ENCODE assay signal across 14 cellular contexts in genomic region chr9:14373319-14373632, GRCh38. TPM values are rescaled to one million over a fixed set of nuclear protein-coding genes. Genes with fewer than 3 reads are reported as not detected.
A peak's percentile ranks its signal among the peaks of the same experiment; 100 is the strongest.
DNase-seq lines count a peak whose midpoint lies in the region; ATAC-seq and TF ChIP-seq lines count a peak whose summit lies in the region.
"Had no signal": no experiment of that assay in that cellular context is flagged by ENCODE, and none has a peak within 500 bp of the region (broad histone marks: within the 10 kb centered on the region; RNA-seq: fewer than 3 reads in every experiment).

No MANE protein-coding gene starts in this region.

- in situ Hi-C loops in GM23248 (cut with MboI) = loop anchor here (10.0 kb wide), 1 partner anchor 168 kb away; no protein-coding TSS in a partner anchor

- no peaks in the 10 kb centered on the region for H3K27me3 Mint-ChIP-seq in osteocyte (ENCODE audit: unreplicated experiment)

- TF ChIP-seq CTCF in fibroblast of pulmonary artery (IDR thresholded peaks at IDR 0.05; ENCODE audit: low read length, missing control alignments) (no peak), osteocyte (IDR thresholded peaks at IDR 0.05) (no peak)

- H3K4me1 ChIP-seq in GM23248 (ENCODE audit: insufficient read depth) = peaks cover 17% of the 10 kb centered on the region
- H3K4me1 ChIP-seq: testis had no signal

- no peaks in the 10 kb centered on the region for H3K79me2 ChIP-seq in GM23248 (ENCODE audit: insufficient read depth)

- H2AFZ ChIP-seq in GM23248 = no peak overlapping the region

- no peak overlapping the region for H3K27ac ChIP-seq in GM23248
- H3K27ac ChIP-seq: dorsolateral prefrontal cortex, testis, VCaP had no signal

- H3K4me3 Mint-ChIP-seq in osteocyte (ENCODE audit: unreplicated experiment) = no peak overlapping the region

- peaks cover 29% of the 10 kb centered on the region for H3K4me1 Mint-ChIP-seq in osteocyte (ENCODE audit: unreplicated experiment)

- peak overlapping the region; percentile 69 for H3K4me2 ChIP-seq in GM23248 (ENCODE audit: unreplicated experiment)

- peaks cover 25% of the 10 kb centered on the region for H3K27me3 ChIP-seq in GM23248 (replicated peaks; ENCODE audit: insufficient read depth)
- H3K27me3 ChIP-seq: dorsolateral prefrontal cortex, testis had no signal

- H3K9me3 ChIP-seq in GM23248 (ENCODE audit: low read depth) = no peaks in the 10 kb centered on the region
- H3K9me3 ChIP-seq: testis had no signal

- H4K20me1 ChIP-seq in GM23248 (ENCODE audit: insufficient read depth) = no peaks in the 10 kb centered on the region

- H3K4me3 ChIP-seq in GM23248 (no peak overlapping the region), fibroblast of pulmonary artery (replicated peaks; ENCODE audit: low read depth, low read length) (no peak overlapping the region)
- H3K4me3 ChIP-seq: dorsolateral prefrontal cortex, testis had no signal

- no peaks in the 10 kb centered on the region for H3K36me3 Mint-ChIP-seq in osteocyte (ENCODE audit: unreplicated experiment)

- no peaks in the 10 kb centered on the region for H3K36me3 ChIP-seq in GM23248 (ENCODE audit: low read depth)

- H3K9me2 ChIP-seq in GM23248 (ENCODE audit: insufficient read depth) = no peaks in the 10 kb centered on the region

- no peaks in the 10 kb centered on the region for H3K9me3 Mint-ChIP-seq in osteocyte (ENCODE audit: unreplicated experiment)

- H3K9ac ChIP-seq in GM23248 = no peak overlapping the region

- DNase-seq in GM23248 = no peak
- DNase-seq in amniotic epithelial cell (ENCODE audit: low read depth) = peak; percentile 17
- peak; percentile 31 for DNase-seq in fibroblast of pulmonary artery (ENCODE audit: low read depth)
- no peak for DNase-seq in osteocyte (ENCODE audit: extremely low spot score, unreplicated experiment)
- DNase-seq in central memory CD4-positive, alpha-beta T cell = no peak
- no peak for DNase-seq in stimulated activated CD4-positive, alpha-beta T cell treated with anti-CD3 and anti-CD28 coated beads, Interleukin-4, amount 100 ng/mL, for 1 hour
- DNase-seq: activated effector memory CD4-positive, alpha-beta T cell treated with Interleukin-2 at 50 U/mL for 16 hours; aorta; dorsolateral prefrontal cortex; GDM1; testis had no signal

- ATAC-seq in GM18873 (IDR thresholded peaks at IDR 0.05; ENCODE audit: low FRiP score, unreplicated experiment) (no peak), GM18858 (IDR thresholded peaks at IDR 0.05; ENCODE audit: unreplicated experiment) (no peak)

- H3K27ac Mint-ChIP-seq in osteocyte (ENCODE audit: unreplicated experiment) = peak overlapping the region; percentile 86

- H3F3A ChIP-seq in GM23248 (ENCODE audit: insufficient read depth) = peaks cover 25% of the 10 kb centered on the region

RNA-seq across cellular contexts. Expression of gene NFIB, which starts 59.3 kb away (rescaled TPM):
- 3.4 and 5.3 TPM in 2 replicates for total RNA-seq in GM23248 (2014; rRNA removed; shearing (Covaris generic))
- 5.8 and 6.0 TPM in 2 replicates for polyA plus RNA-seq in GM23248 (2016; fragmentation: Nextera tagmentation; extraction: Ambion mirVana)
- 36.1 and 39.9 TPM in 2 replicates for total RNA-seq in osteocyte

Comparison
In these comparisons a context has a peak if more than half of its experiments do, and no peak if none do; other contexts are left out.
1. DNase-seq: peak in amniotic epithelial cell (single experiment) and fibroblast of pulmonary artery (single experiment); none in GM23248 (single experiment), osteocyte (single experiment), central memory CD4-positive, alpha-beta T cell (single experiment) and stimulated activated CD4-positive, alpha-beta T cell treated with anti-CD3 and anti-CD28 coated beads, Interleukin-4, amount 100 ng/mL, for 1 hour (single experiment).